In genomic region chr1:61071205-61071830, GRCh38 we compare ENCODE assay signal across 29 cellular contexts.
"Had no signal": no experiment of that assay in that cellular context is flagged by ENCODE, and none has a peak within 500 bp of the region (broad histone marks: within the 10 kb centered on the region; RNA-seq: fewer than 3 reads in every experiment).

No MANE protein-coding gene starts in this region.

- H3K27ac ChIP-seq: heart right ventricle, hepatocyte, lower lobe of right lung, neutrophil, ovary, right atrium auricular region, right lobe of liver, stomach, testis, thyroid gland, transverse colon, upper lobe of left lung, vagina had no signal

- H3K4me3 Mint-ChIP-seq: naive thymus-derived CD4-positive, alpha-beta T cell; nephron; neural crest cell; stimulated activated memory B cell treated with anti-CD40 and anti-IgM and Interleukin-4, amounts not matched to agents 10 μg/mL and 1 μg/mL and 100 μg/mL, for 72 hours had no signal

- H3K4me3 ChIP-seq: heart right ventricle, hepatocyte, lower lobe of right lung, mucosa of descending colon, ovary, right atrium auricular region, right lobe of liver, smooth muscle cell, stomach, testis, thyroid gland, transverse colon, upper lobe of left lung, vagina had no signal

- ATAC-seq: heart right ventricle; left ventricle myocardium superior; lower lobe of right lung; mucosa of descending colon; naive thymus-derived CD4-positive, alpha-beta T cell; right lobe of liver; stimulated activated memory B cell treated with anti-CD40 and anti-IgM and Interleukin-4, amounts not matched to agents 10 μg/mL and 1 μg/mL and 100 μg/mL, for 72 hours; stimulated activated naive CD8-positive, alpha-beta T cell treated with anti-CD3 and anti-CD28 coated beads, Interleukin-15, Interleukin-2, amounts not matched to agents 100 U/mL and 50 U/mL, for 24 hours had no signal

- H3K36me3 Mint-ChIP-seq: naive thymus-derived CD4-positive, alpha-beta T cell; stimulated activated memory B cell treated with anti-CD40 and anti-IgM and Interleukin-4, amounts not matched to agents 10 μg/mL and 1 μg/mL and 100 μg/mL, for 72 hours had no signal

- H2AFZ ChIP-seq: hepatocyte had no signal

- H3K27me3 Mint-ChIP-seq: stimulated activated memory B cell treated with anti-CD40 and anti-IgM and Interleukin-4, amounts not matched to agents 10 μg/mL and 1 μg/mL and 100 μg/mL, for 72 hours had no signal

- H3K4me2 ChIP-seq: hepatocyte, smooth muscle cell had no signal

- DNase-seq: heart right ventricle; islet precursor cell; left ventricle myocardium superior; lower lobe of right lung; midbrain; mucosa of descending colon; naive thymus-derived CD4-positive, alpha-beta T cell; occipital lobe; ovary; right lobe of liver; stimulated activated CD4-positive, alpha-beta T cell treated with anti-CD3 and anti-CD28 coated beads, Interleukin-1b, Interleukin-23, amount 100 ng/mL, for 48 hours; stimulated activated CD4-positive, alpha-beta T cell treated with anti-CD3 and anti-CD28 coated beads, Interleukin-2, amount 100 ng/mL, for 48 hours; stimulated activated CD4-positive, alpha-beta T cell treated with anti-CD3 and anti-CD28 coated beads, Interleukin-4, amount 100 ng/mL, for 4 hours; stimulated activated CD8-positive, alpha-beta memory T cell treated with anti-CD3 and anti-CD28 coated beads, Interleukin-4, amount 100 ng/mL, for 48 hours; stimulated activated naive CD8-positive, alpha-beta T cell treated with anti-CD3 and anti-CD28 coated beads, Interleukin-15, Interleukin-2, amounts not matched to agents 100 U/mL and 50 U/mL, for 24 hours; stomach; testis; thyroid gland; transverse colon; upper lobe of left lung had no signal

- H3K27me3 ChIP-seq: heart right ventricle, hepatocyte, ovary, right atrium auricular region, right lobe of liver, stomach, testis, thyroid gland, transverse colon, upper lobe of left lung, vagina had no signal

- H3K9me3 Mint-ChIP-seq: naive thymus-derived CD4-positive, alpha-beta T cell; nephron; neural crest cell; stimulated activated memory B cell treated with anti-CD40 and anti-IgM and Interleukin-4, amounts not matched to agents 10 μg/mL and 1 μg/mL and 100 μg/mL, for 72 hours had no signal

- H3K9me3 ChIP-seq: heart right ventricle, lower lobe of right lung, mucosa of descending colon, neutrophil, ovary, right atrium auricular region, right lobe of liver, stomach, testis, thyroid gland, transverse colon, upper lobe of left lung, vagina had no signal

- H3K79me2 ChIP-seq: hepatocyte had no signal

- H3K27ac Mint-ChIP-seq: progenitor cell of endocrine pancreas; stimulated activated memory B cell treated with anti-CD40 and anti-IgM and Interleukin-4, amounts not matched to agents 10 μg/mL and 1 μg/mL and 100 μg/mL, for 72 hours had no signal

- H3K36me3 ChIP-seq: heart right ventricle, lower lobe of right lung, neutrophil, ovary, right atrium auricular region, right lobe of liver, stomach, thyroid gland, transverse colon, upper lobe of left lung, vagina had no signal
